Comparison of ENCODE assay signal across 32 cellular contexts in genomic region chr1:30295674-30296073, GRCh38.
"Had no signal": no experiment of that assay in that cellular context is flagged by ENCODE, and none has a peak within 500 bp of the region (broad histone marks: within the 10 kb centered on the region; RNA-seq: fewer than 3 reads in every experiment).

No MANE protein-coding gene starts in this region.

- H3K36me3 Mint-ChIP-seq: activated naive CD4-positive, alpha-beta T cell treated with anti-CD3 and anti-CD28 coated beads, Interleukin-2, amount 10 ng/mL, durations not matched to agents 7 days and 5 days; activated naive CD4-positive, alpha-beta T cell treated with anti-CD3 and anti-CD28 coated beads, Interleukin-2, amount 50 U/mL, for 72 hours; activated naive CD8-positive, alpha-beta T cell treated with anti-CD3 and anti-CD28 coated beads, Interleukin-2, amount 10 ng/mL, durations not matched to agents 7 days and 5 days; brain had no signal

- H3K27ac Mint-ChIP-seq: activated B cell treated with CpG ODN at 0.5 μM for 24 hours; activated CD4-positive, alpha-beta memory T cell treated with anti-CD3 and anti-CD28 coated beads for 36 hours; activated CD4-positive, alpha-beta T cell treated with anti-CD3 and anti-CD28 coated beads for 36 hours; activated CD4-positive, alpha-beta T cell treated with anti-CD3 and anti-CD28 coated beads, Interleukin-2, amount 10 ng/mL, durations not matched to agents 24 days and 14 days; activated CD8-positive, alpha-beta T cell treated with anti-CD3 and anti-CD28 coated beads, Interleukin-2, amount 10 ng/mL, durations not matched to agents 7 days and 5 days; activated naive CD4-positive, alpha-beta T cell treated with anti-CD3 and anti-CD28 coated beads, Interleukin-2, amount 10 ng/mL, durations not matched to agents 7 days and 5 days; activated naive CD4-positive, alpha-beta T cell treated with anti-CD3 and anti-CD28 coated beads, Interleukin-2, amount 50 U/mL, for 72 hours; activated naive CD8-positive, alpha-beta T cell treated with anti-CD3 and anti-CD28 coated beads, Interleukin-2, amount 10 ng/mL, durations not matched to agents 7 days and 5 days; activated T-cell treated with anti-CD3 and anti-CD28 coated beads, Interleukin-2, amount 50 U/mL, for 24 hours; activated T-cell treated with anti-CD3 and anti-CD28 coated beads, Interleukin-2, amount 50 U/mL, for 72 hours; brain; effector memory CD8-positive, alpha-beta T cell; T-helper 17 cell; T-helper 2 cell treated with Interferon-gamma antibody and Interleukin-4, amounts not matched to agents 5 μg/mL and 100 μg/mL, for 36 hours had no signal

- H3K27ac ChIP-seq: ascending aorta, breast epithelium, cardiac muscle cell, epithelial cell of prostate, WERI-Rb-1 had no signal

- H3K9me3 Mint-ChIP-seq: activated T-cell treated with anti-CD3 and anti-CD28 coated beads, Interleukin-2, amount 50 U/mL, for 72 hours; effector memory CD8-positive, alpha-beta T cell; T-helper 2 cell treated with Interferon-gamma antibody and Interleukin-4, amounts not matched to agents 5 μg/mL and 100 μg/mL, for 36 hours had no signal

- H3K4me1 Mint-ChIP-seq: activated B cell treated with CpG ODN at 0.5 μM for 24 hours; activated CD4-positive, alpha-beta T cell treated with anti-CD3 and anti-CD28 coated beads for 36 hours; activated CD4-positive, alpha-beta T cell treated with anti-CD3 and anti-CD28 coated beads, Interleukin-2, amount 10 ng/mL, durations not matched to agents 24 days and 14 days; activated naive CD4-positive, alpha-beta T cell treated with anti-CD3 and anti-CD28 coated beads, Interleukin-2, amount 10 ng/mL, durations not matched to agents 7 days and 5 days; activated naive CD8-positive, alpha-beta T cell treated with anti-CD3 and anti-CD28 coated beads, Interleukin-2, amount 10 ng/mL, durations not matched to agents 7 days and 5 days; T-helper 17 cell had no signal

- H3K4me3 ChIP-seq: ascending aorta, breast epithelium, cardiac muscle cell had no signal

- DNase-seq: activated B cell treated with CpG ODN at 0.5 μM for 24 hours; activated CD4-positive, alpha-beta memory T cell treated with anti-CD3 and anti-CD28 coated beads for 36 hours; activated CD4-positive, alpha-beta T cell treated with anti-CD3 and anti-CD28 coated beads for 36 hours; activated CD4-positive, alpha-beta T cell treated with anti-CD3 and anti-CD28 coated beads, Interleukin-2, amount 10 ng/mL, durations not matched to agents 24 days and 14 days; activated CD4-positive, CD25-positive, alpha-beta regulatory T cell treated with anti-CD3 and anti-CD28 coated beads, Interleukin-2, amount 50 U/mL, for 72 hours; activated CD8-positive, alpha-beta T cell treated with anti-CD3 and anti-CD28 coated beads, Interleukin-2, amount 10 ng/mL, durations not matched to agents 7 days and 5 days; activated gamma-delta T cell; activated naive CD4-positive, alpha-beta T cell; activated naive CD4-positive, alpha-beta T cell treated with anti-CD3 and anti-CD28 coated beads, Interleukin-2, amount 10 ng/mL, durations not matched to agents 7 days and 5 days; activated naive CD8-positive, alpha-beta T cell treated with anti-CD3 and anti-CD28 coated beads, Interleukin-2, amount 10 ng/mL, durations not matched to agents 7 days and 5 days; activated T-cell treated with anti-CD3 and anti-CD28 coated beads for 4 hours; activated T-cell treated with anti-CD3 and anti-CD28 coated beads, Interleukin-2, amount 50 U/mL, for 24 hours; activated T-cell treated with anti-CD3 and anti-CD28 coated beads, Interleukin-2, amount 50 U/mL, for 72 hours; central memory CD4-positive, alpha-beta T cell; cerebellar nuclear complex; cortex of kidney; dermis blood vessel endothelial cell; effector CD4-positive, alpha-beta T cell; effector memory CD8-positive, alpha-beta T cell; foreskin fibroblast; head of caudate nucleus; T-helper 1 cell; T-helper 17 cell; T1000; WERI-Rb-1 had no signal

- H3K4me3 Mint-ChIP-seq: activated B cell treated with CpG ODN at 0.5 μM for 24 hours; activated CD4-positive, alpha-beta memory T cell treated with anti-CD3 and anti-CD28 coated beads for 36 hours; activated CD4-positive, alpha-beta T cell treated with anti-CD3 and anti-CD28 coated beads for 36 hours; activated CD4-positive, alpha-beta T cell treated with anti-CD3 and anti-CD28 coated beads, Interleukin-2, amount 10 ng/mL, durations not matched to agents 24 days and 14 days; activated CD8-positive, alpha-beta T cell treated with anti-CD3 and anti-CD28 coated beads, Interleukin-2, amount 10 ng/mL, durations not matched to agents 7 days and 5 days; activated naive CD4-positive, alpha-beta T cell treated with anti-CD3 and anti-CD28 coated beads, Interleukin-2, amount 10 ng/mL, durations not matched to agents 7 days and 5 days; activated naive CD8-positive, alpha-beta T cell treated with anti-CD3 and anti-CD28 coated beads, Interleukin-2, amount 10 ng/mL, durations not matched to agents 7 days and 5 days; activated T-cell treated with anti-CD3 and anti-CD28 coated beads, Interleukin-2, amount 50 U/mL, for 24 hours; activated T-cell treated with anti-CD3 and anti-CD28 coated beads, Interleukin-2, amount 50 U/mL, for 72 hours; brain; effector memory CD8-positive, alpha-beta T cell; T-helper 17 cell; T-helper 2 cell treated with Interferon-gamma antibody and Interleukin-4, amounts not matched to agents 5 μg/mL and 100 μg/mL, for 36 hours had no signal

- H3K27me3 Mint-ChIP-seq: activated B cell treated with CpG ODN at 0.5 μM for 24 hours had no signal
